1 cellular context compared by ENCODE assay signal in the genomic region with DNA sequence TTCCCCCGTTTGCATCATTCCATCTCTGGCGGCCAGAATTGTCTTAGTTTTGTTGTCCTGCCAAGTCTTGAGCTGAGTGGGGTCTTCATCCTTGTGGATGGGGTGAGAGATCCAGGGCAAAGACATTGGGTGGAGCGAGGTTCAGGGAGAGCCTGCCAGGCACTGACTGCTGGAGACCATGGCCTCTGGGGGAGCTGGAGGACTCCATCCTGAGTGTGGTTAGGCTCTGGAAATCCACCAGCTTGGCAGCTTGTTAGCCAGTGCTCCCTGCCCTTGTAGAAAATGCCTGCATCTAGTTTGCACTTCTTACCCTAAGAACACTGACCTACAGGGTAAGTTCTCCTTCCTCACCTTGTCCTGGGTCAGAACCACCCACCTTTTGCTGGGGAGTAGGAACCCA.
TF ChIP-seq lines count a peak whose summit lies in the region.

No MANE protein-coding gene starts in this region.

TF ChIP-seq in HEK293, 187 proteins besides CTCF, POLR2A, EP300 and RAD21 (continued from another document):
- TF ChIP-seq ZBTB6 (tag by site-specific recombination; IDR thresholded peaks at IDR 0.05) = no peak
- TF ChIP-seq ZBTB1 (tag by site-specific recombination; IDR thresholded peaks at IDR 0.05) = no peak
- no peak for TF ChIP-seq ZNF660 (tag by site-specific recombination; IDR thresholded peaks at IDR 0.05)
